26 cellular contexts compared by ENCODE assay signal in the genomic region with DNA sequence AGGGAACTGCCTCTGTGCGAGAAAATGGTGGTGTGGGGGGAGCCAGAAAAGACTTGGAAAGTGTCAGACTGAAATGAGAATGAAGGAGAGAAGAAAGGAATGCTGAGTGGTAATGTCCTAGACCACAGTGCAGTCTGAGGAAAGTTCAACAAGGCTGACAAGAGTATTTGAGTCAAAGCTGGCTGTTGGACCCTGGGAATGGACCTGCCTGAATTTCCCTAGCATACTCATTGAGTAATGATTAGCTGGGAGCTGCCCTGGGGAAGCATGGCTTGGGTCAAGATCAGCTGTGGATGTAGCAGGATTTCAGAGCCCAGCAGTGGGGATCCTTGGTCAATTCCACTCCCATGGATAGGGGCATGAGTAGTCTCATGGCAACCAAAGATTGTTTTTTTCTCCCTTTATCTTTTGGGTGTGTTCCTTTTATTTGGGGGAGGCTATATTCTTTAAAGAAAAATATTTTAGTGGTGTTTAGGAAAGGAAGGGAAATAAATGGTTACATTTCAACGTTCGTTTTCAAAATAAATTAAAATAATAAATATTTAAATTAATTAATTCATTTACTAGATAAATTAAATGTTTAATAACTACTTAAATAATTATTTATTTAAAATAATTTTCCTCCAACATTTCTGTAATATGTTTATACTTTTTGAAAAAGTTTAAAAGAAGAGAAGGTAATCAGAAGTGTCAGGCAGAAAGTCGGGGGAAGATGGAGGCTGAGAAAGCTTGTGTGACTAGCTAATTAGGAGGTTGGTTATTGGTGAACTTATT. TPM values are rescaled to one million over a fixed set of nuclear protein-coding genes. Genes with fewer than 3 reads are reported as not detected.
"Had no signal": no experiment of that assay in that cellular context is flagged by ENCODE, and none has a peak within 500 bp of the region (broad histone marks: within the 10 kb centered on the region; RNA-seq: fewer than 3 reads in every experiment).

No MANE protein-coding gene starts in this region.

- H3K27me3 ChIP-seq: gastrocnemius medialis, ovary, sigmoid colon, stomach, thyroid gland had no signal

- DNase-seq: cerebellar nuclear complex; cortex of kidney; effector memory CD8-positive, alpha-beta T cell; gastrocnemius medialis; head of caudate nucleus; left colon; left ventricle myocardium superior; natural killer cell; occipital lobe; ovary; sigmoid colon; stimulated activated CD4-positive, alpha-beta T cell treated with anti-CD3 and anti-CD28 coated beads, Interleukin-2, amount 100 ng/mL, for 24 hours; stimulated activated CD4-positive, alpha-beta T cell treated with anti-CD3 and anti-CD28 coated beads, Interleukin-4, amount 100 ng/mL, for 24 hours; stimulated activated naive CD4-positive, alpha-beta T cell treated with Interleukin-2 at 50 U/mL for 16 hours; stomach; thyroid gland had no signal

- H3K9me3 ChIP-seq: gastrocnemius medialis, ovary, sigmoid colon, stomach, thyroid gland had no signal

- H3K27ac ChIP-seq: gastrocnemius medialis, ovary, sigmoid colon, stomach, thyroid gland had no signal

- H3K36me3 ChIP-seq: gastrocnemius medialis, ovary, sigmoid colon, stomach, thyroid gland had no signal

- ATAC-seq: effector memory CD8-positive, alpha-beta T cell; gastrocnemius medialis; left colon; left ventricle myocardium superior; natural killer cell; stimulated activated effector memory CD8-positive, alpha-beta T cell treated with anti-CD3 and anti-CD28 coated beads, Interleukin-12 subunit alpha, Interleukin-12 subunit beta, amount 100 ng/mL, for 72 hours had no signal

- FAIRE-seq: endometrium, urothelium cell line had no signal

- H3K4me1 ChIP-seq: gastrocnemius medialis, sigmoid colon, stomach, thyroid gland had no signal

- H3K4me3 ChIP-seq: gastrocnemius medialis, lung, ovary, sigmoid colon, stomach, thyroid gland had no signal

RNA-seq across cellular contexts. Expression of gene LHCGR, which starts 15.9 kb away (rescaled TPM):
- total RNA-seq: dermis microvascular lymphatic vessel endothelial cell, fibroblast of villous mesenchyme, gastrocnemius medialis, kidney epithelial cell, left colon, mononuclear cell, natural killer cell, pulmonary artery endothelial cell, sigmoid colon had no signal
- polyA plus RNA-seq: neural cell, sigmoid colon had no signal
